Comparison of ENCODE assay signal across 9 cellular contexts in the genomic region with DNA sequence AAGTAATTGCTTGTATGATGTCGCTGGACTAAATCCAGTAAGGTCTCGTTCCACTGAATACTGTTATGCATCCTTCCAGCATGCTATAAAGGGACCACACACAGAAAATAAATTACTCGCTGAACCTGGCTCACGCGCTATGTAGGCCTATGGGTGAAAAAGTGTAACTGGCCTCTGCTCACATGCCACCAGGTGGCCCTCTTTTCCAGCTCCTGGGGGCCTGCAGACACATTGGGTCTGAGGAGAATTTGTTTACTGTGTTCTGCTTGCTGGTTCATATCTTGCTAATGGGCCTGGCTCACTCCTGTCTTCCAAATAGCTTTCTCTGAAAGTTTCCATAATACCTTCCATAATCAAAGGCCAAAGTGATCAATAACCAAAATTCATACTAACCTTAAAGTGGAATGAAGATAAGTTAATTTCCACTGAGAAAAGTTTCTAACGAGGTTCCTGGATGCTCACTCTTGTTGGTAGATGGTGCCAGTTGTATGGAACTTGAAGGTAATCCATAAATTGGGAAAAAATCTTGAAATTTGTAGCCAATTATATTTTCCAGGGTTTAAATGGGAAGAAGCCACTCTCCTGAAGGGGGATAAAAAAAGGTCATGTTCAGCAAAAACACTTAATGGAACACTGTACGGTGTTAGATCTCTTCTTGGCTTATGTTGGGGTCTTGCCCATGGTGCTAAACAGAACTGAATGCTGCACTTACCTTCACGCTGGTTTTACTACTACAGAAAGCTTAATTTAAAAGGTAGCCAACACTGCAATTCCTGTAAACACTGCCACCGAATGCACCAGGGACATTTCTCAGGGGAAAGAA. TPM values are rescaled to one million over a fixed set of nuclear protein-coding genes. Genes with fewer than 3 reads are reported as not detected.
A peak's percentile ranks its signal among the peaks of the same experiment; 100 is the strongest.
DNase-seq lines count a peak whose midpoint lies in the region; ATAC-seq and TF ChIP-seq lines count a peak whose summit lies in the region.
"Had no signal": no experiment of that assay in that cellular context is flagged by ENCODE, and none has a peak within 500 bp of the region (broad histone marks: within the 10 kb centered on the region; RNA-seq: fewer than 3 reads in every experiment).

No MANE protein-coding gene starts in this region.

- POLR2A ChIA-PET in CD4-positive, alpha-beta T cell (lab: Charles Lee), result no interaction called here

- TF ChIP-seq CTCF in CD4-positive, alpha-beta T cell (IDR thresholded peaks at IDR 0.05), result no peak
- peak; percentile 16 for TF ChIP-seq CTCF in smooth muscle cell (IDR thresholded peaks at IDR 0.05; ENCODE audit: borderline replicate concordance, insufficient read depth, poor library complexity, severe bottlenecking)

- H3K9ac ChIP-seq in smooth muscle cell (ENCODE audit: low read depth), result no peak overlapping the region

- no peaks in the 10 kb centered on the region for H3F3A ChIP-seq in smooth muscle cell (ENCODE audit: low read depth)

- no peak overlapping the region for H2AFZ ChIP-seq in smooth muscle cell (ENCODE audit: low read depth)

- no peak overlapping the region for H3K27ac Mint-ChIP-seq in CD4-positive, alpha-beta T cell

- H3K4me2 ChIP-seq in smooth muscle cell, result no peak overlapping the region

- H3K27ac ChIP-seq in CD4-positive, alpha-beta T cell (ENCODE audit: low read depth, low read length), result no peak overlapping the region
- H3K27ac ChIP-seq in smooth muscle cell (ENCODE audit: low read depth), result no peak overlapping the region

- no peaks in the 10 kb centered on the region for H3K9me3 Mint-ChIP-seq in CD4-positive, alpha-beta T cell

- intact Hi-C loops in CD4-positive, alpha-beta T cell (cut with DNase I, micrococcal nuclease), result no loop called here

- no peaks in the 10 kb centered on the region for H4K20me1 ChIP-seq in smooth muscle cell (ENCODE audit: low read depth)

- H3K36me3 Mint-ChIP-seq in CD4-positive, alpha-beta T cell (ENCODE audit: low read depth), result no peaks in the 10 kb centered on the region

- CTCF ChIA-PET in CD4-positive, alpha-beta T cell (lab: Charles Lee), result interaction anchor here (0.6 kb wide), 1 partner anchor 13 kb away, joined by 3 read pairs; no protein-coding TSS in a partner anchor

- H3K4me3 ChIP-seq in smooth muscle cell, result no peak overlapping the region

- H3K27me3 ChIP-seq in CD4-positive, alpha-beta T cell (ENCODE audit: control insufficient read depth, insufficient read depth, low read length), result no peaks in the 10 kb centered on the region
- peaks cover 25% of the 10 kb centered on the region for H3K27me3 ChIP-seq in smooth muscle cell (ENCODE audit: low read depth)

- 62% methylated on average over 9 of the region's 9 CpGs for WGBS in smooth muscle cell (ENCODE audit: low lambda C conversion rate)

- no peaks in the 10 kb centered on the region for H3K4me1 Mint-ChIP-seq in CD4-positive, alpha-beta T cell (ENCODE audit: low read depth)

- DNase-seq in CD4-positive, alpha-beta T cell, result peak in 8 of 10 experiments; percentile 1 to 38 (median 14)
- DNase-seq in activated CD4-positive, alpha-beta T cell treated with anti-CD3 and anti-CD28 coated beads, Interleukin-2, amount 50 U/mL, for 48 hours, result peak; percentile 24 to 46
- no peak for DNase-seq in smooth muscle cell (lab: John Stamatoyannopoulos, UW; ENCODE audit: unreplicated experiment)
- no peak for DNase-seq in stimulated activated naive CD4-positive, alpha-beta T cell treated with Interleukin-2 at 50 U/mL for 16 hours (lab: John Stamatoyannopoulos, UW)
- no peak for DNase-seq in kidney glomerular epithelial cell (lab: John Stamatoyannopoulos, UW)

- H3K4me1 ChIP-seq in smooth muscle cell (ENCODE audit: low read depth), result no peaks in the 10 kb centered on the region

- H3K36me3 ChIP-seq in smooth muscle cell (ENCODE audit: low read depth), result no peaks in the 10 kb centered on the region

- no peaks in the 10 kb centered on the region for H3K79me2 ChIP-seq in smooth muscle cell (ENCODE audit: low read depth)

- H3K27me3 Mint-ChIP-seq in CD4-positive, alpha-beta T cell, result no peaks in the 10 kb centered on the region

- H3K4me3 Mint-ChIP-seq in CD4-positive, alpha-beta T cell, result no peak overlapping the region

- no peaks in the 10 kb centered on the region for H3K9me3 ChIP-seq in CD4-positive, alpha-beta T cell (ENCODE audit: control insufficient read depth, low read length)
- no peaks in the 10 kb centered on the region for H3K9me3 ChIP-seq in smooth muscle cell (replicated peaks; ENCODE audit: low read depth)

- peak; percentile 58 for ATAC-seq in CD4-positive, alpha-beta T cell (ENCODE audit: poor library complexity)
- peak; percentile 66 for ATAC-seq in GM19455 (IDR thresholded peaks at IDR 0.05; ENCODE audit: unreplicated experiment)
- ATAC-seq in HG03565 (IDR thresholded peaks at IDR 0.05; ENCODE audit: unreplicated experiment), result peak; percentile 59
- ATAC-seq in GM19324 (IDR thresholded peaks at IDR 0.05; ENCODE audit: low FRiP score, unreplicated experiment), result no peak

RNA-seq across cellular contexts. Expression of gene ZPBP, which starts 27.0 kb away (rescaled TPM):
- total RNA-seq in CD4-positive, alpha-beta T cell, result not detected
- total RNA-seq in smooth muscle cell, result not detected in 2 replicates
- polyA plus RNA-seq in smooth muscle cell, result not detected in 2 replicates
- polyA plus RNA-seq: adipose tissue had no signal

Comparison
In these comparisons a context has a peak if more than half of its experiments do, and no peak if none do; other contexts are left out.
1. DNase-seq: peak in CD4-positive, alpha-beta T cell (8 of 10) and activated CD4-positive, alpha-beta T cell treated with anti-CD3 and anti-CD28 coated beads, Interleukin-2, amount 50 U/mL, for 48 hours (2 of 2); none in smooth muscle cell (single experiment), stimulated activated naive CD4-positive, alpha-beta T cell treated with Interleukin-2 at 50 U/mL for 16 hours (single experiment) and kidney glomerular epithelial cell (single experiment).